Comparison of ENCODE assay signal across 23 cellular contexts in the genomic region with DNA sequence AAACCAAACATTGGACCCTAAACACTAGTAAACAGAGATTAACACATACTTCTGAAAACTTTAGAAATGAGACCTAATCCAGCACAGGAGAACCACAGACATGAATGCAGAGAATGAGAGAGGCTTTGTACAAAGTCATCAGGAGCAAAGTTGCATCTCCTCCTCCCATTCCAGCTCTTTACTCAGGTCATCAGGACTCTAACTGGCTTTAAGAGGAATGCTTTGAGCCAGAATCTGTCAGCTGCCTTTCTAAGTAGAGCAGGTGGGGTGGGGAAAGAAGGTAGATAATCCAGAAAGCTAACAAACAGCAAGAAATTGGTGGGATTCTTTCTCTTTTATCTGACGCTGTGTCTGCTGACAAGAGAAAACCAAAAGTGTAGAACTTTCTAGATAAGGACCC.
"Had no signal": no experiment of that assay in that cellular context is flagged by ENCODE, and none has a peak within 500 bp of the region (broad histone marks: within the 10 kb centered on the region; RNA-seq: fewer than 3 reads in every experiment).

No MANE protein-coding gene starts in this region.

- DNase-seq: activated CD4-positive, alpha-beta memory T cell treated with anti-CD3 and anti-CD28 coated beads for 36 hours; activated CD4-positive, alpha-beta T cell treated with anti-CD3 and anti-CD28 coated beads for 36 hours; activated CD4-positive, alpha-beta T cell treated with anti-CD3 and anti-CD28 coated beads, Interleukin-2, amount 10 ng/mL, durations not matched to agents 24 days and 14 days; activated CD4-positive, CD25-positive, alpha-beta regulatory T cell; activated CD4-positive, CD25-positive, alpha-beta regulatory T cell treated with anti-CD3 and anti-CD28 coated beads, Interleukin-2, amount 50 U/mL, for 72 hours; activated CD8-positive, alpha-beta memory T cell treated with anti-CD3 and anti-CD28 coated beads, Interleukin-2, amount 50 U/mL, for 48 hours; activated gamma-delta T cell; activated naive CD4-positive, alpha-beta T cell; activated naive CD4-positive, alpha-beta T cell treated with anti-CD3 and anti-CD28 coated beads, Interleukin-2, amount 10 ng/mL, durations not matched to agents 7 days and 5 days; activated naive CD8-positive, alpha-beta T cell treated with anti-CD3 and anti-CD28 coated beads, Interleukin-2, amount 10 ng/mL, durations not matched to agents 7 days and 5 days; activated T-cell treated with anti-CD3 and anti-CD28 coated beads for 4 hours; activated T-cell treated with anti-CD3 and anti-CD28 coated beads, Interleukin-2, amount 50 U/mL, for 24 hours; activated T-cell treated with anti-CD3 and anti-CD28 coated beads, Interleukin-2, amount 50 U/mL, for 72 hours; caudate nucleus; effector CD8-positive, alpha-beta T cell; foreskin keratinocyte; gastrocnemius medialis; glutamatergic neuron; heart right ventricle; T-helper 2 cell had no signal

- H3K4me1 ChIP-seq: foreskin keratinocyte, gastrocnemius medialis, heart right ventricle had no signal

- H3K36me3 ChIP-seq: gastrocnemius medialis, heart right ventricle had no signal

- H3K27ac Mint-ChIP-seq: activated CD4-positive, alpha-beta memory T cell treated with anti-CD3 and anti-CD28 coated beads for 36 hours; activated CD4-positive, alpha-beta T cell treated with anti-CD3 and anti-CD28 coated beads for 36 hours; activated CD4-positive, alpha-beta T cell treated with anti-CD3 and anti-CD28 coated beads, Interleukin-2, amount 10 ng/mL, durations not matched to agents 24 days and 14 days; activated naive CD4-positive, alpha-beta T cell treated with anti-CD3 and anti-CD28 coated beads, Interleukin-2, amount 10 ng/mL, durations not matched to agents 7 days and 5 days; activated naive CD4-positive, alpha-beta T cell treated with anti-CD3 and anti-CD28 coated beads, Interleukin-2, amount 50 U/mL, for 72 hours; activated naive CD8-positive, alpha-beta T cell treated with anti-CD3 and anti-CD28 coated beads, Interleukin-2, amount 10 ng/mL, durations not matched to agents 7 days and 5 days; activated T-cell treated with anti-CD3 and anti-CD28 coated beads, Interleukin-2, amount 50 U/mL, for 24 hours; activated T-cell treated with anti-CD3 and anti-CD28 coated beads, Interleukin-2, amount 50 U/mL, for 72 hours had no signal

- ATAC-seq: activated CD4-positive, alpha-beta T cell treated with anti-CD3 and anti-CD28 coated beads for 36 hours; activated naive CD4-positive, alpha-beta T cell treated with anti-CD3 and anti-CD28 coated beads, Interleukin-2, amount 50 U/mL, for 72 hours; activated T-cell treated with anti-CD3 and anti-CD28 coated beads, Interleukin-2, amount 50 U/mL, for 72 hours; esophagus mucosa; foreskin keratinocyte; gastrocnemius medialis; heart right ventricle had no signal

- H3K4me3 Mint-ChIP-seq: activated CD4-positive, alpha-beta memory T cell treated with anti-CD3 and anti-CD28 coated beads for 36 hours; activated CD4-positive, alpha-beta T cell treated with anti-CD3 and anti-CD28 coated beads for 36 hours; activated CD4-positive, alpha-beta T cell treated with anti-CD3 and anti-CD28 coated beads, Interleukin-2, amount 10 ng/mL, durations not matched to agents 24 days and 14 days; activated naive CD4-positive, alpha-beta T cell treated with anti-CD3 and anti-CD28 coated beads, Interleukin-2, amount 10 ng/mL, durations not matched to agents 7 days and 5 days; activated naive CD8-positive, alpha-beta T cell treated with anti-CD3 and anti-CD28 coated beads, Interleukin-2, amount 10 ng/mL, durations not matched to agents 7 days and 5 days; activated T-cell treated with anti-CD3 and anti-CD28 coated beads, Interleukin-2, amount 50 U/mL, for 24 hours; activated T-cell treated with anti-CD3 and anti-CD28 coated beads, Interleukin-2, amount 50 U/mL, for 72 hours had no signal

- H3K9me3 Mint-ChIP-seq: activated CD4-positive, alpha-beta memory T cell treated with anti-CD3 and anti-CD28 coated beads for 36 hours; activated CD4-positive, alpha-beta T cell treated with anti-CD3 and anti-CD28 coated beads, Interleukin-2, amount 10 ng/mL, durations not matched to agents 24 days and 14 days; activated naive CD4-positive, alpha-beta T cell treated with anti-CD3 and anti-CD28 coated beads, Interleukin-2, amount 10 ng/mL, durations not matched to agents 7 days and 5 days; activated naive CD4-positive, alpha-beta T cell treated with anti-CD3 and anti-CD28 coated beads, Interleukin-2, amount 50 U/mL, for 72 hours; activated naive CD8-positive, alpha-beta T cell treated with anti-CD3 and anti-CD28 coated beads, Interleukin-2, amount 10 ng/mL, durations not matched to agents 7 days and 5 days; activated T-cell treated with anti-CD3 and anti-CD28 coated beads, Interleukin-2, amount 50 U/mL, for 24 hours; activated T-cell treated with anti-CD3 and anti-CD28 coated beads, Interleukin-2, amount 50 U/mL, for 72 hours had no signal

- H3K4me1 Mint-ChIP-seq: activated CD4-positive, alpha-beta T cell treated with anti-CD3 and anti-CD28 coated beads for 36 hours; activated CD4-positive, alpha-beta T cell treated with anti-CD3 and anti-CD28 coated beads, Interleukin-2, amount 10 ng/mL, durations not matched to agents 24 days and 14 days; activated naive CD4-positive, alpha-beta T cell treated with anti-CD3 and anti-CD28 coated beads, Interleukin-2, amount 10 ng/mL, durations not matched to agents 7 days and 5 days; activated naive CD8-positive, alpha-beta T cell treated with anti-CD3 and anti-CD28 coated beads, Interleukin-2, amount 10 ng/mL, durations not matched to agents 7 days and 5 days had no signal

- H3K27ac ChIP-seq: foreskin keratinocyte, gastrocnemius medialis, heart right ventricle had no signal

- H3K27me3 Mint-ChIP-seq: activated CD4-positive, alpha-beta T cell treated with anti-CD3 and anti-CD28 coated beads, Interleukin-2, amount 10 ng/mL, durations not matched to agents 24 days and 14 days; activated naive CD4-positive, alpha-beta T cell treated with anti-CD3 and anti-CD28 coated beads, Interleukin-2, amount 10 ng/mL, durations not matched to agents 7 days and 5 days had no signal

- H3K36me3 Mint-ChIP-seq: activated CD4-positive, alpha-beta memory T cell treated with anti-CD3 and anti-CD28 coated beads for 36 hours; activated naive CD4-positive, alpha-beta T cell treated with anti-CD3 and anti-CD28 coated beads, Interleukin-2, amount 10 ng/mL, durations not matched to agents 7 days and 5 days; activated naive CD4-positive, alpha-beta T cell treated with anti-CD3 and anti-CD28 coated beads, Interleukin-2, amount 50 U/mL, for 72 hours; activated naive CD8-positive, alpha-beta T cell treated with anti-CD3 and anti-CD28 coated beads, Interleukin-2, amount 10 ng/mL, durations not matched to agents 7 days and 5 days had no signal

- H3K9me3 ChIP-seq: body of pancreas, gastrocnemius medialis, heart right ventricle had no signal

- H3K4me3 ChIP-seq: body of pancreas, gastrocnemius medialis, heart right ventricle had no signal

- H3K27me3 ChIP-seq: body of pancreas, foreskin keratinocyte, gastrocnemius medialis, heart right ventricle had no signal
